ENCODE assay signal across 8 cellular contexts in genomic region chr7:2353650-2354172, GRCh38. TPM values are rescaled to one million over a fixed set of nuclear protein-coding genes. Genes with fewer than 3 reads are reported as not detected.
DNase-seq lines count a peak whose midpoint lies in the region; ATAC-seq and TF ChIP-seq lines count a peak whose summit lies in the region.

No MANE protein-coding gene starts in this region.

- DNase-seq in SIG-M5 treated with dmso at 0.1 percent for 504 hours (lab: John Stamatoyannopoulos, UW; ENCODE audit: unreplicated experiment) (peak; percentile 85), SIG-M5 (lab: John Stamatoyannopoulos, UW) (no peak), NCI-H1436 treated with DMSO at 0.1 percent for 48 hours (lab: John Stamatoyannopoulos, UW) (peak; percentile 52), WTC11 (ENCODE audit: low spot score) (peak; percentile 81), chondrocyte (ENCODE audit: low spot score) (no peak), left lobe of liver (ENCODE audit: low spot score) (peak; percentile 90)
- peak; percentile 86 to 91 for DNase-seq in stimulated activated CD4-positive, alpha-beta T cell treated with anti-CD3 and anti-CD28 coated beads, Interleukin-2, amount 100 ng/mL, for 48 hours

- TF ChIP-seq CTCF in WTC11 (IDR thresholded peaks at IDR 0.05) (no peak), chondrocyte (IDR thresholded peaks at IDR 0.05) (no peak)

- H3K27ac Mint-ChIP-seq in WTC11: peak overlapping the region; percentile 100
- H3K27ac Mint-ChIP-seq in chondrocyte (ENCODE audit: unreplicated experiment): peak overlapping the region; percentile 100

- H3K4me1 Mint-ChIP-seq in WTC11 (peaks cover 17% of the 10 kb centered on the region), chondrocyte (ENCODE audit: low read depth) (peaks cover 30% of the 10 kb centered on the region)

- H3K27me3 Mint-ChIP-seq in WTC11 (ENCODE audit: low read depth) (no peaks in the 10 kb centered on the region), chondrocyte (ENCODE audit: low read depth) (no peaks in the 10 kb centered on the region)

- CTCF ChIA-PET in WTC11 (lab: Charles Lee): interaction anchor here (1.2 kb wide), 2 partner anchors 115 to 470 kb away, joined by 3 to 4 read pairs; no protein-coding TSS in a partner anchor

- H3K9me3 Mint-ChIP-seq in WTC11: no peaks in the 10 kb centered on the region
- H3K9me3 Mint-ChIP-seq in chondrocyte (ENCODE audit: low read depth): no peaks in the 10 kb centered on the region

- peak overlapping the region; percentile 85 for H3K4me3 Mint-ChIP-seq in WTC11
- H3K4me3 Mint-ChIP-seq in chondrocyte (ENCODE audit: unreplicated experiment): peak overlapping the region; percentile 89

- ATAC-seq in HG02840 (IDR thresholded peaks at IDR 0.05; ENCODE audit: low FRiP score, unreplicated experiment) (peak; percentile 57), WTC11 (peak; percentile 66), left lobe of liver (peak; percentile 88)

- POLR2A ChIA-PET in WTC11 (lab: Charles Lee): no interaction called here

- H3K36me3 Mint-ChIP-seq in WTC11 (peaks cover 30% of the 10 kb centered on the region), chondrocyte (ENCODE audit: low read depth) (peaks cover 2% of the 10 kb centered on the region)

TF ChIP-seq in WTC11, 78 proteins besides CTCF, POLR2A, EP300 and RAD21 (continues in another document):
- TF ChIP-seq HMGA2 (CRISPR knock-in tag; IDR thresholded peaks at IDR 0.05) (no peak), GRHL2 (CRISPR knock-in tag; IDR thresholded peaks at IDR 0.05; ENCODE audit: insufficient replicate concordance, severe bottlenecking) (no peak), PRRX2 (CRISPR knock-in tag; IDR thresholded peaks at IDR 0.05) (no peak), GABPB1 (CRISPR knock-in tag; IDR thresholded peaks at IDR 0.05) (peak; percentile 70), NR1H2 (CRISPR knock-in tag; IDR thresholded peaks at IDR 0.05) (no peak), FOXP1 (CRISPR knock-in tag; IDR thresholded peaks at IDR 0.05; ENCODE audit: borderline replicate concordance) (peak; percentile 87; the same call in 1 of the 2 replicates), ZNF219 (CRISPR knock-in tag; IDR thresholded peaks at IDR 0.05; ENCODE audit: borderline replicate concordance) (0 out of 2 replicates have a peak, but pooled peaks have one; percentile 17), HMGXB4 (CRISPR knock-in tag; IDR thresholded peaks at IDR 0.05) (0 out of 2 replicates have a peak, but pooled peaks have one; percentile 55), NFATC4 (CRISPR knock-in tag; IDR thresholded peaks at IDR 0.05) (no peak), CDX4 (CRISPR knock-in tag; IDR thresholded peaks at IDR 0.05; ENCODE audit: borderline replicate concordance) (no peak), ZNF138 (CRISPR knock-in tag; conservative IDR thresholded peaks at IDR 0.05) (no peak), ZSCAN18 (CRISPR knock-in tag; IDR thresholded peaks at IDR 0.05) (no peak), SOX15 (CRISPR knock-in tag; IDR thresholded peaks at IDR 0.05) (no peak), PREB (CRISPR knock-in tag; IDR thresholded peaks at IDR 0.05; ENCODE audit: borderline replicate concordance) (0 out of 2 replicates have a peak, but pooled peaks have one; percentile 78), ATF1 (CRISPR knock-in tag; IDR thresholded peaks at IDR 0.05) (no peak), E2F5 (CRISPR knock-in tag; IDR thresholded peaks at IDR 0.05) (peak; percentile 98), JUN (CRISPR knock-in tag; IDR thresholded peaks at IDR 0.05) (peak; percentile 83; the same call in 1 of the 2 replicates), ELF4 (CRISPR knock-in tag; IDR thresholded peaks at IDR 0.05; ENCODE audit: low read depth) (no peak), EMX1 (CRISPR knock-in tag; IDR thresholded peaks at IDR 0.05) (no peak), ZNF232 (CRISPR knock-in tag; IDR thresholded peaks at IDR 0.05) (peak; percentile 92; the same call in 1 of the 2 replicates), USF2 (CRISPR knock-in tag; IDR thresholded peaks at IDR 0.05) (peak; percentile 99), ATF2 (CRISPR knock-in tag; IDR thresholded peaks at IDR 0.05; ENCODE audit: borderline replicate concordance, low read depth) (no peak), TEAD1 (CRISPR knock-in tag; IDR thresholded peaks at IDR 0.05) (peak; percentile 80; the same call in 1 of the 2 replicates), JAZF1 (CRISPR knock-in tag; IDR thresholded peaks at IDR 0.05) (no peak)

RNA-seq across cellular contexts. Expression of gene EIF3B, which starts 0.9 kb away (rescaled TPM):
- total RNA-seq in WTC11 (2021) (300 to 361 TPM (median 304 TPM) in 3 replicates), chondrocyte (120 to 135 TPM (median 121 TPM) in 3 replicates), left lobe of liver (62.6 TPM)

RNA-seq across cellular contexts. Expression of gene SNX8, which starts 39.5 kb away (rescaled TPM):
- 44.9 to 50.8 TPM (median 49.6 TPM) in 3 replicates for total RNA-seq in WTC11 (2021)
- total RNA-seq in chondrocyte: 34.4 to 45.4 TPM (median 37.2 TPM) in 3 replicates
- 12.2 TPM for total RNA-seq in left lobe of liver

RNA-seq across cellular contexts. Expression of gene CHST12, which starts 49.7 kb away (rescaled TPM):
- total RNA-seq in WTC11 (2021): 18.3 to 21.7 TPM (median 20.7 TPM) in 3 replicates
- total RNA-seq in chondrocyte: 20.7 to 31.5 TPM (median 22.4 TPM) in 3 replicates
- 8.2 TPM for total RNA-seq in left lobe of liver

Comparison
In these comparisons a context has a peak if more than half of its experiments do, and no peak if none do; other contexts are left out.
1. DNase-seq: peak in SIG-M5 treated with dmso at 0.1 percent for 504 hours (single experiment), NCI-H1436 treated with DMSO at 0.1 percent for 48 hours (single experiment), WTC11 (single experiment), left lobe of liver (single experiment) and stimulated activated CD4-positive, alpha-beta T cell treated with anti-CD3 and anti-CD28 coated beads, Interleukin-2, amount 100 ng/mL, for 48 hours (2 of 2); none in SIG-M5 (single experiment) and chondrocyte (single experiment).
2. Peak in every context shown above with its lines, with median percentiles within 50 percentile points of each other: ATAC-seq.